In genomic region chr16:84144301-84144858, GRCh38 we compare ENCODE assay signal across 8 cellular contexts. TPM values are rescaled to one million over a fixed set of nuclear protein-coding genes. Genes with fewer than 3 reads are reported as not detected.
DNase-seq lines count a peak whose midpoint lies in the region; ATAC-seq and TF ChIP-seq lines count a peak whose summit lies in the region.

No MANE protein-coding gene starts in this region.

- intact Hi-C loops in dorsolateral prefrontal cortex (cut with DNase I): loop anchor here (2.0 kb wide), 2 partner anchors 28 to 42 kb away; partner anchors contain the start of genes TAF1C (in 2 of the 2) and MBTPS1 (in 1 of the 2)

- H3K4me3 ChIP-seq in dorsolateral prefrontal cortex: peak overlapping the region; percentile 57 to 99 (median 90)

- peak; percentile 64 for DNase-seq in GM13976 (ENCODE audit: low spot score)
- DNase-seq in HuH-7.5 (ENCODE audit: low spot score): peak; percentile 36
- DNase-seq in activated CD4-positive, alpha-beta T cell treated with anti-CD3 and anti-CD28 coated beads for 48 hours: peak; percentile 64
- DNase-seq in dorsolateral prefrontal cortex: peak in 7 of 10 donors; percentile 32 to 59 (median 44)
- peak; percentile 9 for DNase-seq in medulla oblongata (ENCODE audit: extremely low spot score)
- peak; percentile 1 to 25 for DNase-seq in stimulated activated CD8-positive, alpha-beta memory T cell treated with anti-CD3 and anti-CD28 coated beads, Interleukin-2, amount 100 ng/mL, for 1 hour (ENCODE audit: low read depth in 2 of 2)
- no peak for DNase-seq in cortex of kidney (lab: John Stamatoyannopoulos, UW)

- in situ Hi-C loops in GM13976 (cut with MboI; ENCODE audit: low sequenced_read_pairs, unreplicated experiment): no loop called here

- H3K27ac ChIP-seq in dorsolateral prefrontal cortex: peak overlapping the region in 43 of 59 donors; percentile 16 to 89 (median 73)

- TF ChIP-seq CTCF in GM13976 (IDR thresholded peaks at IDR 0.05; ENCODE audit: borderline replicate concordance, control extremely low read depth, extremely low read depth, insufficient read depth, missing control alignments): no peak
- TF ChIP-seq CTCF in dorsolateral prefrontal cortex (IDR thresholded peaks at IDR 0.05 in 54 of 56, conservative IDR thresholded peaks at IDR 0.05 in 2 of 56; ENCODE audit: low read depth in 1 of 56, partially characterized antibody in 56 of 56): peak in 1 of 56 donors; percentile 7

- ATAC-seq in HG03520 (IDR thresholded peaks at IDR 0.05; ENCODE audit: unreplicated experiment): no peak

- no peaks in the 10 kb centered on the region for H3K27me3 ChIP-seq in dorsolateral prefrontal cortex

RNA-seq across cellular contexts. Expression of gene HSDL1, which starts 0.6 kb away (rescaled TPM):
- 10 to 100 TPM; 21.5 to 75.4 (median 50.4) TPM for total RNA-seq in dorsolateral prefrontal cortex

RNA-seq across cellular contexts. Expression of gene DNAAF1, which starts 0.7 kb away (rescaled TPM):
- total RNA-seq in dorsolateral prefrontal cortex: 10 to 100 TPM in 40 of 120 experiments, 1 to 10 TPM in 80; 3.6 to 19.7 (median 8.5) TPM

RNA-seq across cellular contexts. Expression of gene MBTPS1, which starts 27.6 kb away (rescaled TPM):
- total RNA-seq in dorsolateral prefrontal cortex: 100 to 1,000 TPM in 44 of 120 experiments, 10 to 100 TPM in 76; 70.0 to 125 (median 95.6) TPM

RNA-seq across cellular contexts. Expression of gene TAF1C, which starts 42.5 kb away (rescaled TPM):
- total RNA-seq in dorsolateral prefrontal cortex: 10 to 100 TPM; 33.5 to 87.0 (median 56.1) TPM

RNA-seq across cellular contexts. Expression of gene ADAD2, which starts 46.6 kb away (rescaled TPM):
- total RNA-seq in dorsolateral prefrontal cortex: 1 to 10 TPM in 82 of 120 experiments, under 1 TPM in 29, not detected in 9; 0.17 to 8.5 (median 1.5) TPM
